1 cellular context compared by ENCODE assay signal in genomic region chr12:56152132-56152755, GRCh38.
A peak's percentile ranks its signal among the peaks of the same experiment; 100 is the strongest.
TF ChIP-seq lines count a peak whose summit lies in the region.

MYL6B (plus strand) TSS chr12:56152587; CDS start chr12:56153919, 1,332 bp downstream.

TF ChIP-seq in K562, 482 proteins besides CTCF, POLR2A, EP300 and RAD21 (continued from another document):
- no peak for TF ChIP-seq ZNF449 (CRISPR knock-in tag; IDR thresholded peaks at IDR 0.05)
- TF ChIP-seq BRD4 (IDR thresholded peaks at IDR 0.05): no peak
- TF ChIP-seq WHSC1 (IDR thresholded peaks at IDR 0.05; ENCODE audit: low read length): no peak
- peak; percentile 49 to 56 for TF ChIP-seq NRF1 (conservative IDR thresholded peaks at IDR 0.05 in 1 of 2, IDR thresholded peaks at IDR 0.05 in 1 of 2)
- TF ChIP-seq TEAD1 (CRISPR knock-in tag; IDR thresholded peaks at IDR 0.05): peak in 1 of 2 experiments; percentile 9; a peak in 1 of 4 replicates
- TF ChIP-seq MAFG (tag; conservative IDR thresholded peaks at IDR 0.05): 0 out of 2 replicates have a peak, but pooled peaks have one; percentile 0
- TF ChIP-seq TFAM (CRISPR knock-in tag; conservative IDR thresholded peaks at IDR 0.05): no peak
- no peak for TF ChIP-seq FOS (IDR thresholded peaks at IDR 0.05; ENCODE audit: extremely low read depth, insufficient read length)
- TF ChIP-seq, protein P1, sequence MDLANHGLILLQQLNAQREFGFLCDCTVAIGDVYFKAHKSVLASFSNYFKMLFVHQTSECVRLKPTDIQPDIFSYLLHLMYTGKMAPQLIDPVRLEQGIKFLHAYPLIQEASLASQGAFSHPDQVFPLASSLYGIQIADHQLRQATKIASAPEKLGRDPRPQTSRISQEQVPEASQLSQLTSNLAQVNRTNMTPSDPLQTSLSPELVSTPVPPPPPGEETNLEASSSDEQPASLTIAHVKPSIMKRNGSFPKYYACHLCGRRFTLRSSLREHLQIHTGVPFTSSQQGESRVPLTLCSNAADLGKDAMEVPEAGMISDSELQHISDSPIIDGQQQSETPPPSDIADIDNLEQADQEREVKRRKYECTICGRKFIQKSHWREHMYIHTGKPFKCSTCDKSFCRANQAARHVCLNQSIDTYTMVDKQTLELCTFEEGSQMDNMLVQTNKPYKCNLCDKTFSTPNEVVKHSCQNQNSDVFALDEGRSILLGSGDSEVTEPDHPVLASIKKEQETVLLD (IDR thresholded peaks at IDR 0.05): peak; percentile 78; the same call in 1 of the 2 replicates
- TF ChIP-seq CSDE1 (IDR thresholded peaks at IDR 0.05): no peak
- peak in 1 of 2 experiments; percentile 83; a peak in 2 of 4 replicates for TF ChIP-seq KDM4B (IDR thresholded peaks at IDR 0.05; ENCODE audit: borderline replicate concordance in 2 of 2, low read depth in 1 of 2)
- TF ChIP-seq TBL1XR1 (IDR thresholded peaks at IDR 0.05; ENCODE audit: low read length in 2 of 2): no peak; a peak in 1 of 4 replicates
- TF ChIP-seq, protein P2, sequence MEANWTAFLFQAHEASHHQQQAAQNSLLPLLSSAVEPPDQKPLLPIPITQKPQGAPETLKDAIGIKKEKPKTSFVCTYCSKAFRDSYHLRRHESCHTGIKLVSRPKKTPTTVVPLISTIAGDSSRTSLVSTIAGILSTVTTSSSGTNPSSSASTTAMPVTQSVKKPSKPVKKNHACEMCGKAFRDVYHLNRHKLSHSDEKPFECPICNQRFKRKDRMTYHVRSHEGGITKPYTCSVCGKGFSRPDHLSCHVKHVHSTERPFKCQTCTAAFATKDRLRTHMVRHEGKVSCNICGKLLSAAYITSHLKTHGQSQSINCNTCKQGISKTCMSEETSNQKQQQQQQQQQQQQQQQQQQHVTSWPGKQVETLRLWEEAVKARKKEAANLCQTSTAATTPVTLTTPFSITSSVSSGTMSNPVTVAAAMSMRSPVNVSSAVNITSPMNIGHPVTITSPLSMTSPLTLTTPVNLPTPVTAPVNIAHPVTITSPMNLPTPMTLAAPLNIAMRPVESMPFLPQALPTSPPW (CRISPR knock-in tag; IDR thresholded peaks at IDR 0.05): peak; percentile 96
- TF ChIP-seq KDM5B (IDR thresholded peaks at IDR 0.05; ENCODE audit: insufficient replicate concordance, low read depth, low read length): peak; percentile 63
- peak; percentile 91 for TF ChIP-seq GABPB1 (CRISPR knock-in tag; IDR thresholded peaks at IDR 0.05)
- TF ChIP-seq PPARD (CRISPR knock-in tag; IDR thresholded peaks at IDR 0.05): no peak
- TF ChIP-seq KDM1A (IDR thresholded peaks at IDR 0.05): no peak
- 0 out of 2 replicates have a peak, but pooled peaks have one; percentile 23 for TF ChIP-seq OTX1 (CRISPR knock-in tag; IDR thresholded peaks at IDR 0.05)
- TF ChIP-seq ZNF584 (CRISPR knock-in tag; IDR thresholded peaks at IDR 0.05; ENCODE audit: low read depth): no peak
- peak; percentile 56; the same call in 1 of the 2 replicates for TF ChIP-seq MTA1 (IDR thresholded peaks at IDR 0.05; ENCODE audit: borderline replicate concordance)
- TF ChIP-seq, protein P3, sequence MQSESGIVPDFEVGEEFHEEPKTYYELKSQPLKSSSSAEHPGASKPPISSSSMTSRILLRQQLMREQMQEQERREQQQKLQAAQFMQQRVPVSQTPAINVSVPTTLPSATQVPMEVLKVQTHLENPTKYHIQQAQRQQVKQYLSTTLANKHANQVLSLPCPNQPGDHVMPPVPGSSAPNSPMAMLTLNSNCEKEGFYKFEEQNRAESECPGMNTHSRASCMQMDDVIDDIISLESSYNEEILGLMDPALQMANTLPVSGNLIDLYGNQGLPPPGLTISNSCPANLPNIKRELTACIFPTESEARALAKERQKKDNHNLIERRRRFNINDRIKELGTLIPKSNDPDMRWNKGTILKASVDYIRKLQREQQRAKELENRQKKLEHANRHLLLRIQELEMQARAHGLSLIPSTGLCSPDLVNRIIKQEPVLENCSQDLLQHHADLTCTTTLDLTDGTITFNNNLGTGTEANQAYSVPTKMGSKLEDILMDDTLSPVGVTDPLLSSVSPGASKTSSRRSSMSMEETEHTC (IDR thresholded peaks at IDR 0.05): peak; percentile 72; the same call in 1 of the 2 replicates
- TF ChIP-seq, protein P4, sequence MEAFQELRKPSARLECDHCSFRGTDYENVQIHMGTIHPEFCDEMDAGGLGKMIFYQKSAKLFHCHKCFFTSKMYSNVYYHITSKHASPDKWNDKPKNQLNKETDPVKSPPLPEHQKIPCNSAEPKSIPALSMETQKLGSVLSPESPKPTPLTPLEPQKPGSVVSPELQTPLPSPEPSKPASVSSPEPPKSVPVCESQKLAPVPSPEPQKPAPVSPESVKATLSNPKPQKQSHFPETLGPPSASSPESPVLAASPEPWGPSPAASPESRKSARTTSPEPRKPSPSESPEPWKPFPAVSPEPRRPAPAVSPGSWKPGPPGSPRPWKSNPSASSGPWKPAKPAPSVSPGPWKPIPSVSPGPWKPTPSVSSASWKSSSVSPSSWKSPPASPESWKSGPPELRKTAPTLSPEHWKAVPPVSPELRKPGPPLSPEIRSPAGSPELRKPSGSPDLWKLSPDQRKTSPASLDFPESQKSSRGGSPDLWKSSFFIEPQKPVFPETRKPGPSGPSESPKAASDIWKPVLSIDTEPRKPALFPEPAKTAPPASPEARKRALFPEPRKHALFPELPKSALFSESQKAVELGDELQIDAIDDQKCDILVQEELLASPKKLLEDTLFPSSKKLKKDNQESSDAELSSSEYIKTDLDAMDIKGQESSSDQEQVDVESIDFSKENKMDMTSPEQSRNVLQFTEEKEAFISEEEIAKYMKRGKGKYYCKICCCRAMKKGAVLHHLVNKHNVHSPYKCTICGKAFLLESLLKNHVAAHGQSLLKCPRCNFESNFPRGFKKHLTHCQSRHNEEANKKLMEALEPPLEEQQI (IDR thresholded peaks at IDR 0.05): no peak
- TF ChIP-seq THAP12 (CRISPR knock-in tag; IDR thresholded peaks at IDR 0.05): no peak; the same call in 1 of the 2 replicates
- peak; percentile 52; the same call in 1 of the 2 replicates for TF ChIP-seq GATAD2B (IDR thresholded peaks at IDR 0.05; ENCODE audit: borderline replicate concordance)
- TF ChIP-seq ELF4 (CRISPR knock-in tag; IDR thresholded peaks at IDR 0.05): 0 out of 2 replicates have a peak, but pooled peaks have one; percentile 16
- TF ChIP-seq ZNF124 (CRISPR knock-in tag; IDR thresholded peaks at IDR 0.05): no peak
- TF ChIP-seq DNMT1 (IDR thresholded peaks at IDR 0.05): no peak
- TF ChIP-seq HDAC1 (IDR thresholded peaks at IDR 0.05): peak; percentile 10 to 67; a peak in 3 of 4 replicates
- no peak for TF ChIP-seq ZNF644 (tag; IDR thresholded peaks at IDR 0.05; ENCODE audit: low read depth)
- TF ChIP-seq, protein P5, sequence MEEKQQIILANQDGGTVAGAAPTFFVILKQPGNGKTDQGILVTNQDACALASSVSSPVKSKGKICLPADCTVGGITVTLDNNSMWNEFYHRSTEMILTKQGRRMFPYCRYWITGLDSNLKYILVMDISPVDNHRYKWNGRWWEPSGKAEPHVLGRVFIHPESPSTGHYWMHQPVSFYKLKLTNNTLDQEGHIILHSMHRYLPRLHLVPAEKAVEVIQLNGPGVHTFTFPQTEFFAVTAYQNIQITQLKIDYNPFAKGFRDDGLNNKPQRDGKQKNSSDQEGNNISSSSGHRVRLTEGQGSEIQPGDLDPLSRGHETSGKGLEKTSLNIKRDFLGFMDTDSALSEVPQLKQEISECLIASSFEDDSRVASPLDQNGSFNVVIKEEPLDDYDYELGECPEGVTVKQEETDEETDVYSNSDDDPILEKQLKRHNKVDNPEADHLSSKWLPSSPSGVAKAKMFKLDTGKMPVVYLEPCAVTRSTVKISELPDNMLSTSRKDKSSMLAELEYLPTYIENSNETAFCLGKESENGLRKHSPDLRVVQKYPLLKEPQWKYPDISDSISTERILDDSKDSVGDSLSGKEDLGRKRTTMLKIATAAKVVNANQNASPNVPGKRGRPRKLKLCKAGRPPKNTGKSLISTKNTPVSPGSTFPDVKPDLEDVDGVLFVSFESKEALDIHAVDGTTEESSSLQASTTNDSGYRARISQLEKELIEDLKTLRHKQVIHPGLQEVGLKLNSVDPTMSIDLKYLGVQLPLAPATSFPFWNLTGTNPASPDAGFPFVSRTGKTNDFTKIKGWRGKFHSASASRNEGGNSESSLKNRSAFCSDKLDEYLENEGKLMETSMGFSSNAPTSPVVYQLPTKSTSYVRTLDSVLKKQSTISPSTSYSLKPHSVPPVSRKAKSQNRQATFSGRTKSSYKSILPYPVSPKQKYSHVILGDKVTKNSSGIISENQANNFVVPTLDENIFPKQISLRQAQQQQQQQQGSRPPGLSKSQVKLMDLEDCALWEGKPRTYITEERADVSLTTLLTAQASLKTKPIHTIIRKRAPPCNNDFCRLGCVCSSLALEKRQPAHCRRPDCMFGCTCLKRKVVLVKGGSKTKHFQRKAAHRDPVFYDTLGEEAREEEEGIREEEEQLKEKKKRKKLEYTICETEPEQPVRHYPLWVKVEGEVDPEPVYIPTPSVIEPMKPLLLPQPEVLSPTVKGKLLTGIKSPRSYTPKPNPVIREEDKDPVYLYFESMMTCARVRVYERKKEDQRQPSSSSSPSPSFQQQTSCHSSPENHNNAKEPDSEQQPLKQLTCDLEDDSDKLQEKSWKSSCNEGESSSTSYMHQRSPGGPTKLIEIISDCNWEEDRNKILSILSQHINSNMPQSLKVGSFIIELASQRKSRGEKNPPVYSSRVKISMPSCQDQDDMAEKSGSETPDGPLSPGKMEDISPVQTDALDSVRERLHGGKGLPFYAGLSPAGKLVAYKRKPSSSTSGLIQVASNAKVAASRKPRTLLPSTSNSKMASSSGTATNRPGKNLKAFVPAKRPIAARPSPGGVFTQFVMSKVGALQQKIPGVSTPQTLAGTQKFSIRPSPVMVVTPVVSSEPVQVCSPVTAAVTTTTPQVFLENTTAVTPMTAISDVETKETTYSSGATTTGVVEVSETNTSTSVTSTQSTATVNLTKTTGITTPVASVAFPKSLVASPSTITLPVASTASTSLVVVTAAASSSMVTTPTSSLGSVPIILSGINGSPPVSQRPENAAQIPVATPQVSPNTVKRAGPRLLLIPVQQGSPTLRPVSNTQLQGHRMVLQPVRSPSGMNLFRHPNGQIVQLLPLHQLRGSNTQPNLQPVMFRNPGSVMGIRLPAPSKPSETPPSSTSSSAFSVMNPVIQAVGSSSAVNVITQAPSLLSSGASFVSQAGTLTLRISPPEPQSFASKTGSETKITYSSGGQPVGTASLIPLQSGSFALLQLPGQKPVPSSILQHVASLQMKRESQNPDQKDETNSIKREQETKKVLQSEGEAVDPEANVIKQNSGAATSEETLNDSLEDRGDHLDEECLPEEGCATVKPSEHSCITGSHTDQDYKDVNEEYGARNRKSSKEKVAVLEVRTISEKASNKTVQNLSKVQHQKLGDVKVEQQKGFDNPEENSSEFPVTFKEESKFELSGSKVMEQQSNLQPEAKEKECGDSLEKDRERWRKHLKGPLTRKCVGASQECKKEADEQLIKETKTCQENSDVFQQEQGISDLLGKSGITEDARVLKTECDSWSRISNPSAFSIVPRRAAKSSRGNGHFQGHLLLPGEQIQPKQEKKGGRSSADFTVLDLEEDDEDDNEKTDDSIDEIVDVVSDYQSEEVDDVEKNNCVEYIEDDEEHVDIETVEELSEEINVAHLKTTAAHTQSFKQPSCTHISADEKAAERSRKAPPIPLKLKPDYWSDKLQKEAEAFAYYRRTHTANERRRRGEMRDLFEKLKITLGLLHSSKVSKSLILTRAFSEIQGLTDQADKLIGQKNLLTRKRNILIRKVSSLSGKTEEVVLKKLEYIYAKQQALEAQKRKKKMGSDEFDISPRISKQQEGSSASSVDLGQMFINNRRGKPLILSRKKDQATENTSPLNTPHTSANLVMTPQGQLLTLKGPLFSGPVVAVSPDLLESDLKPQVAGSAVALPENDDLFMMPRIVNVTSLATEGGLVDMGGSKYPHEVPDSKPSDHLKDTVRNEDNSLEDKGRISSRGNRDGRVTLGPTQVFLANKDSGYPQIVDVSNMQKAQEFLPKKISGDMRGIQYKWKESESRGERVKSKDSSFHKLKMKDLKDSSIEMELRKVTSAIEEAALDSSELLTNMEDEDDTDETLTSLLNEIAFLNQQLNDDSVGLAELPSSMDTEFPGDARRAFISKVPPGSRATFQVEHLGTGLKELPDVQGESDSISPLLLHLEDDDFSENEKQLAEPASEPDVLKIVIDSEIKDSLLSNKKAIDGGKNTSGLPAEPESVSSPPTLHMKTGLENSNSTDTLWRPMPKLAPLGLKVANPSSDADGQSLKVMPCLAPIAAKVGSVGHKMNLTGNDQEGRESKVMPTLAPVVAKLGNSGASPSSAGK (IDR thresholded peaks at IDR 0.05): no peak
- TF ChIP-seq HNRNPK (IDR thresholded peaks at IDR 0.05; ENCODE audit: low read depth, low read length, poor library complexity, severe bottlenecking): no peak
